Comparison of ENCODE assay signal across 19 cellular contexts in genomic region chr2:42036413-42036812, GRCh38. TPM values are rescaled to one million over a fixed set of nuclear protein-coding genes. Genes with fewer than 3 reads are reported as not detected.
DNase-seq lines count a peak whose midpoint lies in the region.
"Had no signal": no experiment of that assay in that cellular context is flagged by ENCODE, and none has a peak within 500 bp of the region (broad histone marks: within the 10 kb centered on the region; RNA-seq: fewer than 3 reads in every experiment).

No MANE protein-coding gene starts in this region.

- H3K4me3 ChIP-seq in mesendoderm (ENCODE audit: low read length) = no peak overlapping the region

- no peak overlapping the region for H4K8ac ChIP-seq in mesendoderm (ENCODE audit: low read depth, low read length)

- no peak overlapping the region for H3K4ac ChIP-seq in mesendoderm (ENCODE audit: low read depth, low read length)

- DNase-seq in NCI-H82 (lab: John Stamatoyannopoulos, UW) (peak; percentile 33), NCI-H82 treated with DMSO at 0.1 percent for 48 hours (lab: John Stamatoyannopoulos, UW; ENCODE audit: unreplicated experiment) (no peak), NCI-H510A (lab: John Stamatoyannopoulos, UW) (peak; percentile 50), mesendoderm (peak; percentile 69), activated gamma-delta T cell (lab: John Stamatoyannopoulos, UW) (no peak), cerebellar cortex (ENCODE audit: low spot score) (no peak)
- DNase-seq in stimulated activated CD4-positive, alpha-beta T cell treated with anti-CD3 and anti-CD28 coated beads, Interleukin-2, amount 100 ng/mL, for 24 hours = no peak
- DNase-seq: Caco-2; CD4-positive, alpha-beta memory T cell; DMS 273 treated with DMSO at 0.1 percent for 48 hours; GDM1; NCI-H1105; NCI-H187; NCI-H2171 treated with DMSO at 0.1 percent for 48 hours; NCI-H446; NCI-H69; SIG-M5; SK-N-SH had no signal

- H3K79me2 ChIP-seq in mesendoderm (ENCODE audit: control insufficient read depth, insufficient read depth, low read length) = no peaks in the 10 kb centered on the region

- H3K23ac ChIP-seq in mesendoderm (ENCODE audit: low read length) = no peak overlapping the region

- no peak overlapping the region for H2AK5ac ChIP-seq in mesendoderm (ENCODE audit: low read length)

- no peak overlapping the region for H3K27ac ChIP-seq in mesendoderm (ENCODE audit: low read depth, low read length)

- WGBS in mesendoderm (ENCODE audit: extremely low coverage, insufficient coverage, low lambda C conversion rate) = no CpG with 5 or more reads among the region's 7 CpGs

- no peak overlapping the region for H3K56ac ChIP-seq in mesendoderm (ENCODE audit: low read length)

- H3K9ac ChIP-seq in mesendoderm (ENCODE audit: low read length) = no peak overlapping the region
- H3K9ac ChIP-seq: SK-N-SH had no signal

- no peaks in the 10 kb centered on the region for H3K36me3 ChIP-seq in mesendoderm (ENCODE audit: control insufficient read depth, insufficient read depth, low read length)

- H3K4me1 ChIP-seq in mesendoderm (ENCODE audit: control insufficient read depth, low read depth, low read length) = peaks cover 10% of the 10 kb centered on the region

- no peak overlapping the region for H4K5ac ChIP-seq in mesendoderm (ENCODE audit: low read length)

- H3K79me1 ChIP-seq in mesendoderm (ENCODE audit: low read length) = no peaks in the 10 kb centered on the region

- no peak overlapping the region for H3K4me2 ChIP-seq in mesendoderm (ENCODE audit: low read length)
- H3K4me2 ChIP-seq: SK-N-SH had no signal

- H2BK120ac ChIP-seq in mesendoderm (ENCODE audit: low read depth, low read length) = no peak overlapping the region

- H3K18ac ChIP-seq in mesendoderm (ENCODE audit: low read length) = no peak overlapping the region

- no peak overlapping the region for H2BK15ac ChIP-seq in mesendoderm (replicated peaks; ENCODE audit: low read depth)

- no peaks in the 10 kb centered on the region for H3K27me3 ChIP-seq in mesendoderm (ENCODE audit: insufficient read depth, low read length, poor library complexity)

- no peak overlapping the region for H2BK5ac ChIP-seq in mesendoderm (ENCODE audit: low read length)

RNA-seq across cellular contexts. Expression of gene PKDCC, which starts 11.4 kb away (rescaled TPM):
- polyA plus RNA-seq in mesendoderm (2013, experiment 1 of 2) = 4.4 TPM
- 4.6 TPM for polyA plus RNA-seq in mesendoderm (2013, experiment 2 of 2)
- polyA plus RNA-seq: IgD-negative memory B cell had no signal

Comparison
In these comparisons a context has a peak if more than half of its experiments do, and no peak if none do; other contexts are left out.
1. DNase-seq: peak in NCI-H82 (single experiment), NCI-H510A (single experiment) and mesendoderm (single experiment); none in NCI-H82 treated with DMSO at 0.1 percent for 48 hours (single experiment), activated gamma-delta T cell (single experiment), stimulated activated CD4-positive, alpha-beta T cell treated with anti-CD3 and anti-CD28 coated beads, Interleukin-2, amount 100 ng/mL, for 24 hours (0 of 2) and cerebellar cortex (single experiment).